Comparison of ENCODE assay signal across 13 cellular contexts in genomic region chr16:88779406-88780099, GRCh38. TPM values are rescaled to one million over a fixed set of nuclear protein-coding genes. Genes with fewer than 3 reads are reported as not detected.
A peak's percentile ranks its signal among the peaks of the same experiment; 100 is the strongest.
DNase-seq lines count a peak whose midpoint lies in the region; ATAC-seq, FAIRE-seq and TF ChIP-seq lines count a peak whose summit lies in the region.
"Had no signal": no experiment of that assay in that cellular context is flagged by ENCODE, and none has a peak within 500 bp of the region (broad histone marks: within the 10 kb centered on the region; RNA-seq: fewer than 3 reads in every experiment).

No MANE protein-coding gene starts in this region.

- ATAC-seq in left lung (no peak), upper lobe of right lung (no peak), HG02885 (IDR thresholded peaks at IDR 0.05; ENCODE audit: poor library complexity, unreplicated experiment) (no peak), GM18867 (IDR thresholded peaks at IDR 0.05; ENCODE audit: unreplicated experiment) (no peak)

- H3K27me3 Mint-ChIP-seq in astrocyte (ENCODE audit: low read depth, unreplicated experiment) = no peaks in the 10 kb centered on the region

- H3K4me3 Mint-ChIP-seq in astrocyte (ENCODE audit: unreplicated experiment) = peak overlapping the region; percentile 40

- H3K27ac ChIP-seq in cardiac muscle cell = peak overlapping the region; percentile 62
- H3K27ac ChIP-seq in right atrium auricular region = no peak overlapping the region
- no peak overlapping the region for H3K27ac ChIP-seq in astrocyte (ENCODE audit: low read depth, low read length)
- H3K27ac ChIP-seq in left lung = peak overlapping the region; percentile 19 to 90
- peak overlapping the region; percentile 79 for H3K27ac ChIP-seq in upper lobe of right lung
- H3K27ac ChIP-seq: ovary had no signal

- H3K27me3 ChIP-seq in cardiac muscle cell (no peaks in the 10 kb centered on the region), right atrium auricular region (no peaks in the 10 kb centered on the region), astrocyte (ENCODE audit: insufficient read depth, low read length) (no peaks in the 10 kb centered on the region), left lung (no peaks in the 10 kb centered on the region), upper lobe of right lung (no peaks in the 10 kb centered on the region)
- H3K27me3 ChIP-seq: breast epithelium, ovary had no signal

- no peak for FAIRE-seq in astrocyte (lab: Jason Lieb, UNC)

- peaks cover 20% of the 10 kb centered on the region for H3K4me1 ChIP-seq in cardiac muscle cell (ENCODE audit: low read depth)
- peaks cover 0 to 64% of the 10 kb centered on the region in 2 donors for H3K4me1 ChIP-seq in right atrium auricular region
- H3K4me1 ChIP-seq in astrocyte (ENCODE audit: insufficient read depth, low read length) = peaks cover 53% of the 10 kb centered on the region
- peaks cover 43 to 75% of the 10 kb centered on the region in 2 donors for H3K4me1 ChIP-seq in left lung
- peaks cover 64% of the 10 kb centered on the region for H3K4me1 ChIP-seq in upper lobe of right lung

- H3K4me1 Mint-ChIP-seq in astrocyte (ENCODE audit: low read depth, unreplicated experiment) = peaks cover 47% of the 10 kb centered on the region

- peaks cover 100% of the 10 kb centered on the region for H3K79me2 ChIP-seq in astrocyte (ENCODE audit: insufficient read depth, low read length)

- H3K9me3 ChIP-seq in cardiac muscle cell (ENCODE audit: low read depth) = no peaks in the 10 kb centered on the region
- no peaks in the 10 kb centered on the region for H3K9me3 ChIP-seq in right atrium auricular region
- no peaks in the 10 kb centered on the region for H3K9me3 ChIP-seq in astrocyte (ENCODE audit: insufficient read depth, low read depth, low read length)
- no peaks in the 10 kb centered on the region for H3K9me3 ChIP-seq in left lung
- no peaks in the 10 kb centered on the region for H3K9me3 ChIP-seq in upper lobe of right lung
- H3K9me3 ChIP-seq: breast epithelium, ovary had no signal

- H3K36me3 ChIP-seq in cardiac muscle cell (no peaks in the 10 kb centered on the region), right atrium auricular region (no peaks in the 10 kb centered on the region), astrocyte (ENCODE audit: insufficient read depth, low read length) (no peaks in the 10 kb centered on the region), left lung (peaks cover 0 to 9% of the 10 kb centered on the region in 2 donors), upper lobe of right lung (no peaks in the 10 kb centered on the region)
- H3K36me3 ChIP-seq: breast epithelium, ovary had no signal

- no peak overlapping the region for H3K27ac Mint-ChIP-seq in astrocyte (ENCODE audit: unreplicated experiment)

- no peak overlapping the region for H3K9ac ChIP-seq in astrocyte (ENCODE audit: low read length)

- H2AFZ ChIP-seq in astrocyte (ENCODE audit: low read depth, low read length) = no peak overlapping the region

- peak in 1 of 2 donors; percentile 57 for DNase-seq in cardiac muscle cell (ENCODE audit: low read depth in 1 of 2, low spot score in 1 of 2)
- no peak for DNase-seq in right atrium auricular region (ENCODE audit: low spot score)
- DNase-seq in astrocyte (ENCODE audit: low read depth) = no peak
- peak in 1 of 2 donors; percentile 54 for DNase-seq in left lung
- no peak for DNase-seq in upper lobe of right lung
- DNase-seq in NCI-H446 (lab: John Stamatoyannopoulos, UW) = no peak
- DNase-seq: GF-D8; NCI-H1930; NK-92 treated with Interleukin-12 subunit alpha and Interleukin-12 subunit beta, amount 100 ng/mL, for 24 hours had no signal

- no peak overlapping the region for H3K4me3 ChIP-seq in cardiac muscle cell
- peak overlapping the region in 1 of 2 donors; percentile 13 for H3K4me3 ChIP-seq in right atrium auricular region
- no peak overlapping the region for H3K4me3 ChIP-seq in astrocyte (ENCODE audit: insufficient read depth, low read depth, low read length)
- H3K4me3 ChIP-seq in left lung = no peak overlapping the region
- no peak overlapping the region for H3K4me3 ChIP-seq in upper lobe of right lung
- H3K4me3 ChIP-seq: ovary had no signal

- H3K4me2 ChIP-seq in astrocyte (ENCODE audit: low read length) = peak overlapping the region; percentile 35

- peaks cover 2% of the 10 kb centered on the region for H3K36me3 Mint-ChIP-seq in astrocyte (ENCODE audit: low read depth, unreplicated experiment)

- peaks cover 95% of the 10 kb centered on the region for H4K20me1 ChIP-seq in astrocyte (ENCODE audit: insufficient read depth, low read length)

- intact Hi-C loops in left lung (cut with DNase I) = loop anchor here in 1 of 2 donors (5.0 kb wide), 1 partner anchor 32 kb away; no protein-coding TSS in a partner anchor
- intact Hi-C loops in upper lobe of right lung (cut with DNase I) = no loop called here

- no peaks in the 10 kb centered on the region for H3K9me3 Mint-ChIP-seq in astrocyte (ENCODE audit: unreplicated experiment)

- TF ChIP-seq CTCF in cardiac muscle cell (IDR thresholded peaks at IDR 0.05; ENCODE audit: low read depth, low read length) = no peak
- TF ChIP-seq CTCF in right atrium auricular region (IDR thresholded peaks at IDR 0.05) = no peak
- TF ChIP-seq CTCF in astrocyte (IDR thresholded peaks at IDR 0.05; ENCODE audit: insufficient read depth, low read depth, low read length) = no peak
- TF ChIP-seq CTCF in left lung (IDR thresholded peaks at IDR 0.05) = no peak
- no peak for TF ChIP-seq CTCF in upper lobe of right lung (IDR thresholded peaks at IDR 0.05)

RNA-seq across cellular contexts. Expression of gene PIEZO1, which starts 5.5 kb away (rescaled TPM):
- total RNA-seq in cardiac muscle cell = 54.5 and 121 TPM in 2 replicates
- 32.7 and 49.2 TPM in 2 replicates for polyA plus RNA-seq in cardiac muscle cell
- total RNA-seq in right atrium auricular region = 10 to 100 TPM; 37.7 to 73.2 TPM
- 239 and 247 TPM in 2 replicates for total RNA-seq in astrocyte
- total RNA-seq in left lung = 100 to 1,000 TPM; 154 to 193 TPM
- total RNA-seq in upper lobe of right lung = 196 TPM

RNA-seq across cellular contexts. Expression of gene CDT1, which starts 24.0 kb away (rescaled TPM):
- total RNA-seq in cardiac muscle cell (24.5 and 29.6 TPM in 2 replicates), right atrium auricular region (1 to 10 TPM in 1 of 2 donors, under 1 TPM in 1; 0.39 to 1.3 TPM), astrocyte (3.7 and 4.7 TPM in 2 replicates), left lung (10 to 100 TPM in 1 of 2 donors, 1 to 10 TPM in 1; 9.3 to 14.5 TPM), upper lobe of right lung (1.0 TPM)
- 15.9 and 17.9 TPM in 2 replicates for polyA plus RNA-seq in cardiac muscle cell

RNA-seq across cellular contexts. Expression of gene APRT, which starts 32.2 kb away (rescaled TPM):
- total RNA-seq in cardiac muscle cell (123 and 140 TPM in 2 replicates), right atrium auricular region (10 to 100 TPM; 50.6 to 90.4 TPM), astrocyte (132 and 143 TPM in 2 replicates), left lung (100 to 1,000 TPM; 108 to 161 TPM), upper lobe of right lung (85.2 TPM)
- polyA plus RNA-seq in cardiac muscle cell = 169 and 193 TPM in 2 replicates

Comparison
In these comparisons a context has a peak if more than half of its experiments do, and no peak if none do; other contexts are left out.
1. H3K27ac ChIP-seq: peak in cardiac muscle cell (single experiment), left lung (2 of 2) and upper lobe of right lung (single experiment); none in right atrium auricular region (0 of 2) and astrocyte (single experiment).